ENCODE assay signal across 8 cellular contexts in the genomic region with DNA sequence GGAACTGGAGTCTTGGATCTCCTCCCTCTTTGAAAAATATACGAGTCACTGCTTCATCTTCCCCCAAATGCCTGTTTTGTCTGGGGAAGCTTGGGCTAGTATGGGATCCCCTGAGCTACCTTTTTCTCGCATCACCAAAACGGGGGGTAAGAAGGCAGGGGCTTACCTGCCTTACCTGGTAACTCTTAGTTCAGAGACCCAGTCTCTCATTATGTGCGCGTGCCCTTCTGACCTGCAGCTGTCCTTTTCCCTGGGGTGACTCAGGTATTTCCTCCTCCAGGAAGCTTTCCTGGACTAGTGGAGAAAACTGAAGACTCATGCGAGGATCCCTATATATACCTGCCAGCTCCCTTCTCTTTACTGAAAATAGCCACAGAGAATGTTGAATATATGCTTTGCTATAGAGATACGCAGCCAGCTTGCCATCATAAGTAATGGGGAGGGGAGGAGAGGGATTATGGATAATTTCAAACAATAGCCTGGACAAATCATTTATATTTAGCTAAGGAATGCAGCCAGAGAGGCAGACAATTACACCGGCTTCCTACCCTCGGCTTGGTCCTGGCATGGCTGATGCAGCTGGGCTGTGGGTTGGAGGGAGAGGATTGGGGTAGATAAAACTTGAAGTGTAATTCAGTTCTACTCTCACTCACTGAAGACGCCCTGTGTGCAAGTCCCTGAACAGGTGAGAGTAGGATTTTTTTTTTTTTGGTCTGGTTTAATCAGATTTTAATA. TPM values are rescaled to one million over a fixed set of nuclear protein-coding genes. Genes with fewer than 3 reads are reported as not detected.
DNase-seq lines count a peak whose midpoint lies in the region; ATAC-seq and TF ChIP-seq lines count a peak whose summit lies in the region.

No MANE protein-coding gene starts in this region.

- 62% methylated on average over 10 of the region's 10 CpGs for WGBS in SK-N-SH (ENCODE audit: low lambda C conversion rate)
- 34% methylated on average over 10 of the region's 10 CpGs for WGBS in suprapubic skin

- no peaks in the 10 kb centered on the region for H3F3A ChIP-seq in SK-N-SH (replicated peaks; ENCODE audit: insufficient read depth)

- H3K9ac ChIP-seq in SK-N-SH, result peak overlapping the region; percentile 60; the same call in 1 of the 2 replicates

- no peak for TF ChIP-seq RAD21 in SK-N-SH (IDR thresholded peaks at IDR 0.05; ENCODE audit: low read length)

- peaks cover 0 to 3% of the 10 kb centered on the region in 2 experiments for H3K36me3 ChIP-seq in SK-N-SH (replicated peaks in 1 of 2; ENCODE audit: control insufficient read depth in 1 of 2, insufficient read depth in 2 of 2, low read length in 1 of 2)
- no peaks in the 10 kb centered on the region for H3K36me3 ChIP-seq in kidney epithelial cell (ENCODE audit: control insufficient read depth, insufficient read depth, low read length)
- H3K36me3 ChIP-seq in suprapubic skin, result no peaks in the 10 kb centered on the region

- H3K79me2 ChIP-seq in SK-N-SH (ENCODE audit: insufficient read depth), result peaks cover 29% of the 10 kb centered on the region

- DNase-seq in SK-N-SH, result no peak
- no peak for DNase-seq in activated naive CD8-positive, alpha-beta T cell treated with anti-CD3 and anti-CD28 coated beads for 36 hours
- DNase-seq in kidney epithelial cell (ENCODE audit: low read depth), result no peak
- peak in 1 of 2 donors; percentile 20 for DNase-seq in suprapubic skin (ENCODE audit: low spot score in 2 of 2)
- DNase-seq in GM10266 (ENCODE audit: extremely low spot score), result no peak
- DNase-seq in pons (ENCODE audit: low spot score), result no peak

- peaks cover 24% of the 10 kb centered on the region for H3K27me3 Mint-ChIP-seq in activated naive CD8-positive, alpha-beta T cell treated with anti-CD3 and anti-CD28 coated beads for 36 hours

- H3K27me3 ChIP-seq in SK-N-SH (ENCODE audit: insufficient read depth) (no peaks in the 10 kb centered on the region), kidney epithelial cell (ENCODE audit: control insufficient read depth, insufficient read depth, low read length) (no peaks in the 10 kb centered on the region), suprapubic skin (no peaks in the 10 kb centered on the region)

- H3K9me2 ChIP-seq in SK-N-SH, result no peaks in the 10 kb centered on the region

- no peak overlapping the region for H3K27ac Mint-ChIP-seq in activated naive CD8-positive, alpha-beta T cell treated with anti-CD3 and anti-CD28 coated beads for 36 hours

- peak overlapping the region; percentile 56 for H2AFZ ChIP-seq in SK-N-SH (ENCODE audit: low read depth)

- no peak for TF ChIP-seq EP300 in SK-N-SH (IDR thresholded peaks at IDR 0.05; ENCODE audit: borderline replicate concordance in 1 of 2, low read depth in 1 of 2, low read length in 1 of 2)
- no peak for TF ChIP-seq EP300 in suprapubic skin (IDR thresholded peaks at IDR 0.05)

- H3K9me3 Mint-ChIP-seq in activated naive CD8-positive, alpha-beta T cell treated with anti-CD3 and anti-CD28 coated beads for 36 hours, result no peaks in the 10 kb centered on the region

- H3K4me1 ChIP-seq in SK-N-SH (ENCODE audit: control insufficient read depth in 1 of 2, insufficient read depth in 2 of 2, low read depth in 1 of 2, low read length in 1 of 2), result peaks cover 0 to 14% of the 10 kb centered on the region in 2 experiments; a peak in 2 of 4 replicates
- peaks cover 36% of the 10 kb centered on the region for H3K4me1 ChIP-seq in suprapubic skin

- H4K20me1 ChIP-seq in SK-N-SH (ENCODE audit: insufficient read depth), result no peaks in the 10 kb centered on the region; the same call in 1 of the 2 replicates

- TF ChIP-seq POLR2A in suprapubic skin (IDR thresholded peaks at IDR 0.05), result no peak

- peak overlapping the region; percentile 83 for H3K4me2 ChIP-seq in SK-N-SH

- ATAC-seq in SK-N-SH treated with all-trans-retinoic acid at 6 μM for 48 hours (no peak), HG03354 (IDR thresholded peaks at IDR 0.05; ENCODE audit: poor library complexity, severe bottlenecking, unreplicated experiment) (no peak)

- H3K4me3 Mint-ChIP-seq in activated naive CD8-positive, alpha-beta T cell treated with anti-CD3 and anti-CD28 coated beads for 36 hours, result peak overlapping the region; percentile 40

- H3K4me1 Mint-ChIP-seq in activated naive CD8-positive, alpha-beta T cell treated with anti-CD3 and anti-CD28 coated beads for 36 hours, result peaks cover 5% of the 10 kb centered on the region

- H3K4me3 ChIP-seq in SK-N-SH (ENCODE audit: low read depth in 2 of 2, low read length in 1 of 2), result peak overlapping the region; percentile 68 to 71
- peak overlapping the region; percentile 76 for H3K4me3 ChIP-seq in kidney epithelial cell (ENCODE audit: low read depth, low read length)
- peak overlapping the region; percentile 74 for H3K4me3 ChIP-seq in suprapubic skin

- TF ChIP-seq CTCF in SK-N-SH (IDR thresholded peaks at IDR 0.05) (no peak), kidney epithelial cell (IDR thresholded peaks at IDR 0.05; ENCODE audit: insufficient read depth, low read length, poor library complexity, severe bottlenecking) (no peak), suprapubic skin (IDR thresholded peaks at IDR 0.05) (no peak), GM10266 (IDR thresholded peaks at IDR 0.05; ENCODE audit: control insufficient read depth, insufficient read depth, low read depth, missing control alignments) (no peak)

- no peaks in the 10 kb centered on the region for H3K9me3 ChIP-seq in SK-N-SH
- no peaks in the 10 kb centered on the region for H3K9me3 ChIP-seq in suprapubic skin

- H3K36me3 Mint-ChIP-seq in activated naive CD8-positive, alpha-beta T cell treated with anti-CD3 and anti-CD28 coated beads for 36 hours, result no peaks in the 10 kb centered on the region

- POLR2A ChIA-PET in SK-N-SH (lab: Yijun Ruan, JAX), result interaction anchor here (0.7 kb wide), 1 partner anchor 184 kb away, joined by 4 read pairs; no protein-coding TSS in a partner anchor

- CTCF ChIA-PET in SK-N-SH (lab: Yijun Ruan, JAX), result interaction anchor here (0.8 to 1.4 kb wide), 6 partner anchors 9 to 222 kb away, joined by 3 to 7 read pairs (median 3); no protein-coding TSS in a partner anchor

- H3K27ac ChIP-seq in SK-N-SH (ENCODE audit: low read depth in 2 of 2, low read length in 1 of 2), result peak overlapping the region in 1 of 2 experiments; percentile 33; a peak in 1 of 4 replicates
- peak overlapping the region; percentile 96 for H3K27ac ChIP-seq in suprapubic skin

TF ChIP-seq in SK-N-SH, 30 proteins besides CTCF, POLR2A, EP300 and RAD21:
- TF ChIP-seq TCF12 (IDR thresholded peaks at IDR 0.05) (no peak), MXI1 (IDR thresholded peaks at IDR 0.05; ENCODE audit: low read depth, low read length) (no peak), ELF1 (IDR thresholded peaks at IDR 0.05) (no peak), MEF2A (IDR thresholded peaks at IDR 0.05; ENCODE audit: borderline replicate concordance, low read depth) (no peak), NRF1 (IDR thresholded peaks at IDR 0.05; ENCODE audit: low read depth, low read length) (no peak), SIN3A (IDR thresholded peaks at IDR 0.05; ENCODE audit: borderline replicate concordance, low read depth, low read length) (no peak)
- TF ChIP-seq, protein P1, sequence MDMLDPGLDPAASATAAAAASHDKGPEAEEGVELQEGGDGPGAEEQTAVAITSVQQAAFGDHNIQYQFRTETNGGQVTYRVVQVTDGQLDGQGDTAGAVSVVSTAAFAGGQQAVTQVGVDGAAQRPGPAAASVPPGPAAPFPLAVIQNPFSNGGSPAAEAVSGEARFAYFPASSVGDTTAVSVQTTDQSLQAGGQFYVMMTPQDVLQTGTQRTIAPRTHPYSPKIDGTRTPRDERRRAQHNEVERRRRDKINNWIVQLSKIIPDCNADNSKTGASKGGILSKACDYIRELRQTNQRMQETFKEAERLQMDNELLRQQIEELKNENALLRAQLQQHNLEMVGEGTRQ (IDR thresholded peaks at IDR 0.05; ENCODE audit: borderline replicate concordance, low read depth, low read length), result no peak

TF ChIP-seq in SK-N-SH treated with all-trans-retinoic acid at 6 μM for 48 hours, 23 proteins besides CTCF, POLR2A, EP300 and RAD21 (continues in another document):
- TF ChIP-seq ZFP30 (CRISPR knock-in tag; IDR thresholded peaks at IDR 0.05) (no peak), CSDC2 (CRISPR knock-in tag; IDR thresholded peaks at IDR 0.05) (no peak), RARB (CRISPR knock-in tag; IDR thresholded peaks at IDR 0.05) (no peak), ZC3H10 (CRISPR knock-in tag; IDR thresholded peaks at IDR 0.05) (no peak), TCF4 (CRISPR knock-in tag; IDR thresholded peaks at IDR 0.05; ENCODE audit: borderline replicate concordance) (no peak), GLIS3 (CRISPR knock-in tag; IDR thresholded peaks at IDR 0.05) (no peak), BACH2 (CRISPR knock-in tag; IDR thresholded peaks at IDR 0.05; ENCODE audit: borderline replicate concordance) (no peak), ZFP3 (CRISPR knock-in tag; IDR thresholded peaks at IDR 0.05) (no peak)
- TF ChIP-seq, protein P2, sequence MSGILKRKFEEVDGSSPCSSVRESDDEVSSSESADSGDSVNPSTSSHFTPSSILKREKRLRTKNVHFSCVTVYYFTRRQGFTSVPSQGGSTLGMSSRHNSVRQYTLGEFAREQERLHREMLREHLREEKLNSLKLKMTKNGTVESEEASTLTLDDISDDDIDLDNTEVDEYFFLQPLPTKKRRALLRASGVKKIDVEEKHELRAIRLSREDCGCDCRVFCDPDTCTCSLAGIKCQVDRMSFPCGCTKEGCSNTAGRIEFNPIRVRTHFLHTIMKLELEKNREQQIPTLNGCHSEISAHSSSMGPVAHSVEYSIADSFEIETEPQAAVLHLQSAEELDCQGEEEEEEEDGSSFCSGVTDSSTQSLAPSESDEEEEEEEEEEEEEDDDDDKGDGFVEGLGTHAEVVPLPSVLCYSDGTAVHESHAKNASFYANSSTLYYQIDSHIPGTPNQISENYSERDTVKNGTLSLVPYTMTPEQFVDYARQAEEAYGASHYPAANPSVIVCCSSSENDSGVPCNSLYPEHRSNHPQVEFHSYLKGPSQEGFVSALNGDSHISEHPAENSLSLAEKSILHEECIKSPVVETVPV (CRISPR knock-in tag; IDR thresholded peaks at IDR 0.05), result no peak

RNA-seq across cellular contexts. Expression of a gene that starts 1.1 kb away (rescaled TPM):
- 34.9 and 40.1 TPM in 2 replicates for polyA plus RNA-seq in SK-N-SH (2012; rRNA removed)
- 22.9 and 33.7 TPM in 2 replicates for polyA plus RNA-seq in SK-N-SH (2012; cell fraction: cytosol; rRNA removed)
- polyA plus RNA-seq in SK-N-SH (2012; cell fraction: nucleus; rRNA removed), result 40.6 and 55.1 TPM in 2 replicates
- total RNA-seq in activated naive CD8-positive, alpha-beta T cell treated with anti-CD3 and anti-CD28 coated beads for 36 hours, result under 1 TPM; 0.24 to 0.31 TPM
- total RNA-seq in kidney epithelial cell, result 17.7 and 18.5 TPM in 2 replicates
- 10 to 100 TPM; 27.8 to 47.2 (median 34.3) TPM for total RNA-seq in suprapubic skin

Comparison
In these comparisons a context has a peak if more than half of its experiments do, and no peak if none do; other contexts are left out.
1. RNA of a gene that starts 1.1 kb away (total RNA-seq): 27.8 to 47.2 TPM in suprapubic skin and 17.7 to 18.5 TPM in kidney epithelial cell; 0.24 to 0.31 TPM in activated naive CD8-positive, alpha-beta T cell treated with anti-CD3 and anti-CD28 coated beads for 36 hours; every median in the first group is over 10 times any median in the second.
2. Peak in every context shown above with its lines, with median percentiles within 50 percentile points of each other: H3K4me3 ChIP-seq.